ENCODE assay signal across 17 cellular contexts in the genomic region with DNA sequence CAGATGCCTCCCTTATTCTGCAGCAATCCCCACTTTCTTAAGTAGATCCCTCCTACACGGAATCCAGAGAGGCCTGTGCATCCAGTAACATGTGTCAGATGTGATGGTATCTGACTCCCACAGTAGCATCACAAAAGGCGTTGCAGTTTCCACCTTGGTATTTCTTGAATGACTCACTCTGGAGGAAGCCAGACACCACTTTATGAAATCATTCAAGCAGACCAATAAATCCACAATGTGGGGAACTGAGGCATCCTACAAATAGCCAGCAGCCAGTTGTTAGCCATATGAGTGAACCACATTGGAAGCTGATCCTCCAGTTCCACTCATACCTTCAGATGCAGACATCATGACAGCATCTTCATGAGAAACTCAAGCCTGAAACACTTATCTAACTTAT.
DNase-seq lines count a peak whose midpoint lies in the region; ATAC-seq and TF ChIP-seq lines count a peak whose summit lies in the region.
"Had no signal": no experiment of that assay in that cellular context is flagged by ENCODE, and none has a peak within 500 bp of the region (broad histone marks: within the 10 kb centered on the region; RNA-seq: fewer than 3 reads in every experiment).

No MANE protein-coding gene starts in this region.

- H3K4me3 ChIP-seq in AG04449 (ENCODE audit: low read depth, low read length) (no peak overlapping the region), astrocyte of the cerebellum (ENCODE audit: low read depth, low read length) (no peak overlapping the region), adrenal gland (no peak overlapping the region)
- H3K4me3 ChIP-seq: ascending aorta, skin epidermis, stomach had no signal

- no peaks in the 10 kb centered on the region for H3K4me1 ChIP-seq in adrenal gland (replicated peaks in 1 of 2)
- H3K4me1 ChIP-seq: ascending aorta, BE2C, stomach had no signal

- no peak overlapping the region for H3K27ac ChIP-seq in adrenal gland
- H3K27ac ChIP-seq: ascending aorta, RWPE1, skin epidermis, stomach had no signal

- intact Hi-C loops in adrenal gland (cut with DNase I): no loop called here
- intact Hi-C loops in left ventricle myocardium superior (cut with micrococcal nuclease): no loop called here

- in situ Hi-C loops in astrocyte of the cerebellum (cut with HindIII; ENCODE audit: low sequenced_read_pairs): no loop called here

- no peak for TF ChIP-seq POLR2A in adrenal gland (IDR thresholded peaks at IDR 0.05)

- POLR2A ChIA-PET in AG04449 (lab: Yijun Ruan, JAX): interaction anchor here (1.3 to 1.4 kb wide), 2 partner anchors 11 to 45 kb away, joined by 3 to 8 read pairs; no protein-coding TSS in a partner anchor

- ATAC-seq in HG03175 (IDR thresholded peaks at IDR 0.05; ENCODE audit: unreplicated experiment) (no peak), left ventricle myocardium superior (no peak)

- peak; percentile 99 for DNase-seq in AG04449 (ENCODE audit: low read depth, low spot score)
- peak; percentile 96 for DNase-seq in GM04503 (ENCODE audit: low read depth)
- peak; percentile 84 for DNase-seq in astrocyte of the cerebellum (ENCODE audit: low read depth)
- peak; percentile 92 for DNase-seq in kidney glomerular epithelial cell (lab: John Stamatoyannopoulos, UW)
- DNase-seq in adrenal gland: no peak
- DNase-seq in NCI-H1930 (lab: John Stamatoyannopoulos, UW): no peak
- no peak for DNase-seq in left ventricle myocardium superior
- DNase-seq: BE2C, foreskin melanocyte, NCI-H1694, NCI-H69, occipital lobe, stomach had no signal

- H3K9me3 ChIP-seq in adrenal gland (replicated peaks in 1 of 3): no peaks in the 10 kb centered on the region
- H3K9me3 ChIP-seq: ascending aorta, stomach had no signal

- H3K36me3 ChIP-seq in adrenal gland (replicated peaks in 1 of 2): no peaks in the 10 kb centered on the region
- H3K36me3 ChIP-seq: ascending aorta, BE2C, stomach had no signal

- CTCF ChIA-PET in AG04449 (lab: Yijun Ruan, JAX): no interaction called here

- no peaks in the 10 kb centered on the region for H3K27me3 ChIP-seq in adrenal gland
- H3K27me3 ChIP-seq: ascending aorta, BE2C, stomach had no signal

- TF ChIP-seq CTCF in AG04449 (IDR thresholded peaks at IDR 0.05; ENCODE audit: insufficient read depth, low read length, missing control alignments): no peak
- no peak for TF ChIP-seq CTCF in astrocyte of the cerebellum (IDR thresholded peaks at IDR 0.05; ENCODE audit: low read depth, low read length, missing control alignments)
- no peak for TF ChIP-seq CTCF in adrenal gland (IDR thresholded peaks at IDR 0.05)

- 53 to 75% (median 68%) methylated on average over 2 of the region's 2 CpGs for WGBS in adrenal gland, 4 donors

Comparison
In these comparisons a context has a peak if more than half of its experiments do, and no peak if none do; other contexts are left out.
1. DNase-seq: peak in AG04449 (single experiment), GM04503 (single experiment), astrocyte of the cerebellum (single experiment) and kidney glomerular epithelial cell (single experiment); none in adrenal gland (0 of 7), NCI-H1930 (0 of 2) and left ventricle myocardium superior (single experiment).